Comparison of ENCODE assay signal across 8 cellular contexts in the genomic region with DNA sequence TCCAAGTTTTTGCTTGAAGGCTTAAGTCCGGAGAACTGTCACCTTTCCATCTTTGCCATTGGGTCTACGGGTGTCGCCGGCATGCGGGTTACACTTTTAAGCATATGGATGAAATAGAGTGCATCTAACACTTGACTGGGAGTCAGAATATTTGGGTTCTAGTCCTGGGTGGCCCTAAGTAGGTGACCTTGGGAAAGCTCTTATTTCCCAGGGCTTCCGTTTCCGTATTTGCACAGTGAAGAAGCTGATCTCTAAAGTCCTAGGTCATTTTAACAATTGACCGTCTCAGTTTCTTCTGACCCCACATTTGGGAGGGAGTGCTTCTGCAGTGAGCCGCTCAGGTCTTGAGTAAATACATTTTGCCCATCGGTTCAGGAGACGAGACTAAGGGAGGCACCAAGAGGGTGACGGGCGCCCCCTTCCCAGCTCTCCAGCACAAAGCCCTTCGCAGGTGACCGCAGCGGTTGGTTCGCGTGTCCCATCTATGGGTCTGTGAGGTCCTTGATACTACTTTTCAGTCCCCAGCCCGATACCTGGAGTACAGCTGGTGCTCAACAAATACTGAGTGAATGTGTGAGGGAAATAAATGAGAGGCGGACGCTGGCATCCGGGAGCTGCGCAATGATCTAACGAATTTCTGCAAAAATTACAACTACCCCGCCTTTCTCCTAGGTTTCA. TPM values are rescaled to one million over a fixed set of nuclear protein-coding genes. Genes with fewer than 3 reads are reported as not detected.
A peak's percentile ranks its signal among the peaks of the same experiment; 100 is the strongest.
DNase-seq lines count a peak whose midpoint lies in the region; ATAC-seq and TF ChIP-seq lines count a peak whose summit lies in the region.

No MANE protein-coding gene starts in this region.

- no peak for TF ChIP-seq EP300 in neural cell (conservative IDR thresholded peaks at IDR 0.05; ENCODE audit: poor library complexity, severe bottlenecking)

- H3K27me3 Mint-ChIP-seq in activated T-helper 1 cell treated with anti-CD3 and anti-CD28 coated beads, Interleukin-12 subunit alpha, Interleukin-12 subunit beta, Interleukin-2, Interleukin-4 antibody, amounts not matched to agents 30 ng/mL and 10 ng/mL and 1 ng/mL, durations not matched to agents 14 hours and 24 hours and 36 hours (ENCODE audit: insufficient read depth), result no peaks in the 10 kb centered on the region

- no peaks in the 10 kb centered on the region for H3K9me3 Mint-ChIP-seq in activated T-helper 1 cell treated with anti-CD3 and anti-CD28 coated beads, Interleukin-12 subunit alpha, Interleukin-12 subunit beta, Interleukin-2, Interleukin-4 antibody, amounts not matched to agents 30 ng/mL and 10 ng/mL and 1 ng/mL, durations not matched to agents 14 hours and 24 hours and 36 hours

- peak; percentile 16 for DNase-seq in AG10803 (ENCODE audit: low read depth)
- peak; percentile 48 for DNase-seq in NCI-H82 treated with DMSO at 0.1 percent for 48 hours (lab: John Stamatoyannopoulos, UW; ENCODE audit: unreplicated experiment)
- DNase-seq in activated T-helper 1 cell treated with anti-CD3 and anti-CD28 coated beads, Interleukin-12 subunit alpha, Interleukin-12 subunit beta, Interleukin-2, Interleukin-4 antibody, amounts not matched to agents 30 ng/mL and 10 ng/mL and 1 ng/mL, durations not matched to agents 14 hours and 24 hours and 36 hours (ENCODE audit: low spot score), result no peak
- DNase-seq in fibroblast of the aortic adventitia (ENCODE audit: low read depth), result no peak
- peak; percentile 37 to 50 for DNase-seq in thyroid gland

- H3K27ac Mint-ChIP-seq in activated T-helper 1 cell treated with anti-CD3 and anti-CD28 coated beads, Interleukin-12 subunit alpha, Interleukin-12 subunit beta, Interleukin-2, Interleukin-4 antibody, amounts not matched to agents 30 ng/mL and 10 ng/mL and 1 ng/mL, durations not matched to agents 14 hours and 24 hours and 36 hours, result peak overlapping the region; percentile 94

- H3K9ac ChIP-seq in neural cell (ENCODE audit: low read length), result peak overlapping the region; percentile 94

- peaks cover 3% of the 10 kb centered on the region for H3K36me3 Mint-ChIP-seq in activated T-helper 1 cell treated with anti-CD3 and anti-CD28 coated beads, Interleukin-12 subunit alpha, Interleukin-12 subunit beta, Interleukin-2, Interleukin-4 antibody, amounts not matched to agents 30 ng/mL and 10 ng/mL and 1 ng/mL, durations not matched to agents 14 hours and 24 hours and 36 hours (ENCODE audit: low read depth)

- TF ChIP-seq POLR2A in thyroid gland (IDR thresholded peaks at IDR 0.05), result no peak

- H3K27ac ChIP-seq in neural cell (ENCODE audit: low read length) (peak overlapping the region; percentile 93), thyroid gland (peak overlapping the region; percentile 89 to 92 (median 89))

- H3K4me3 Mint-ChIP-seq in activated T-helper 1 cell treated with anti-CD3 and anti-CD28 coated beads, Interleukin-12 subunit alpha, Interleukin-12 subunit beta, Interleukin-2, Interleukin-4 antibody, amounts not matched to agents 30 ng/mL and 10 ng/mL and 1 ng/mL, durations not matched to agents 14 hours and 24 hours and 36 hours, result peak overlapping the region; percentile 99

- H2AFZ ChIP-seq in neural cell (ENCODE audit: low read depth, low read length), result peak overlapping the region; percentile 74

- H3K9me2 ChIP-seq in neural cell (ENCODE audit: insufficient read depth, low read length), result no peaks in the 10 kb centered on the region

- peak overlapping the region; percentile 74 for H3K4me2 ChIP-seq in neural cell (ENCODE audit: low read length)

- WGBS in thyroid gland, 2 donors, result 3% methylated on average over 25 of the region's 25 CpGs

- TF ChIP-seq RAD21 in neural cell (conservative IDR thresholded peaks at IDR 0.05), result no peak

- H3K4me1 ChIP-seq in thyroid gland, result peaks cover 0 to 20% of the 10 kb centered on the region in 2 donors

- intact Hi-C loops in activated T-helper 1 cell treated with anti-CD3 and anti-CD28 coated beads, Interleukin-12 subunit alpha, Interleukin-12 subunit beta, Interleukin-2, Interleukin-4 antibody, amounts not matched to agents 30 ng/mL and 10 ng/mL and 1 ng/mL, durations not matched to agents 14 hours and 24 hours and 36 hours (cut with micrococcal nuclease), result loop anchor here (1.0 to 5.0 kb wide), 4 partner anchors 34 to 351 kb away; a partner anchor contains a TSS
- intact Hi-C loops in thyroid gland (cut with DNase I), result loop anchor here (5.0 kb wide), 1 partner anchor 96 kb away; a partner anchor contains a TSS

- H3K79me2 ChIP-seq in neural cell (replicated peaks; ENCODE audit: insufficient read depth, low read length), result peaks cover 14% of the 10 kb centered on the region

- TF ChIP-seq CTCF in AG10803 (conservative IDR thresholded peaks at IDR 0.05; ENCODE audit: low read length) (no peak), fibroblast of the aortic adventitia (IDR thresholded peaks at IDR 0.05; ENCODE audit: insufficient read depth, low read length) (peak; percentile 17), neural cell (IDR thresholded peaks at IDR 0.05; ENCODE audit: poor library complexity, severe bottlenecking) (peak; percentile 59), thyroid gland (IDR thresholded peaks at IDR 0.05) (no peak)

- peaks cover 29% of the 10 kb centered on the region for H3K4me1 Mint-ChIP-seq in activated T-helper 1 cell treated with anti-CD3 and anti-CD28 coated beads, Interleukin-12 subunit alpha, Interleukin-12 subunit beta, Interleukin-2, Interleukin-4 antibody, amounts not matched to agents 30 ng/mL and 10 ng/mL and 1 ng/mL, durations not matched to agents 14 hours and 24 hours and 36 hours (ENCODE audit: low read depth)

- H3K4me3 ChIP-seq in AG10803 (ENCODE audit: low read length) (peak overlapping the region; percentile 82), fibroblast of the aortic adventitia (ENCODE audit: low read depth, low read length) (peak overlapping the region; percentile 85), neural cell (ENCODE audit: low read length) (peak overlapping the region; percentile 95), thyroid gland (replicated peaks in 1 of 3) (peak overlapping the region; percentile 82 to 90 (median 86))

- peak; percentile 16 for ATAC-seq in GM18519 (IDR thresholded peaks at IDR 0.05; ENCODE audit: low FRiP score, unreplicated experiment)
- peak; percentile 14 for ATAC-seq in HG03103 (IDR thresholded peaks at IDR 0.05; ENCODE audit: low read depth, unreplicated experiment)

- H3K27me3 ChIP-seq in neural cell (ENCODE audit: insufficient read depth, low read depth, low read length) (no peaks in the 10 kb centered on the region), thyroid gland (no peaks in the 10 kb centered on the region)

- H3K36me3 ChIP-seq in neural cell (ENCODE audit: insufficient read depth, low read length) (no peaks in the 10 kb centered on the region), thyroid gland (no peaks in the 10 kb centered on the region)

- no peaks in the 10 kb centered on the region for H3K9me3 ChIP-seq in neural cell (ENCODE audit: low read length)
- H3K9me3 ChIP-seq in thyroid gland, result no peaks in the 10 kb centered on the region

- H4K20me1 ChIP-seq in neural cell (ENCODE audit: insufficient read depth), result no peaks in the 10 kb centered on the region

- H3F3A ChIP-seq in neural cell (ENCODE audit: insufficient read depth, low read length, poor library complexity, severe bottlenecking), result no peaks in the 10 kb centered on the region

TF ChIP-seq in neural cell, 6 proteins besides CTCF, POLR2A, EP300 and RAD21 (continues in another document):
- TF ChIP-seq SMC3 (conservative IDR thresholded peaks at IDR 0.05; ENCODE audit: poor library complexity) (peak; percentile 39), MXI1 (conservative IDR thresholded peaks at IDR 0.05; ENCODE audit: poor library complexity, severe bottlenecking) (no peak), POLR2AphosphoS5 (IDR thresholded peaks at IDR 0.05) (no peak), EZH2 (IDR thresholded peaks at IDR 0.05; ENCODE audit: borderline replicate concordance, insufficient read depth, low read length, poor library complexity, severe bottlenecking) (no peak)
- TF ChIP-seq, protein P1, sequence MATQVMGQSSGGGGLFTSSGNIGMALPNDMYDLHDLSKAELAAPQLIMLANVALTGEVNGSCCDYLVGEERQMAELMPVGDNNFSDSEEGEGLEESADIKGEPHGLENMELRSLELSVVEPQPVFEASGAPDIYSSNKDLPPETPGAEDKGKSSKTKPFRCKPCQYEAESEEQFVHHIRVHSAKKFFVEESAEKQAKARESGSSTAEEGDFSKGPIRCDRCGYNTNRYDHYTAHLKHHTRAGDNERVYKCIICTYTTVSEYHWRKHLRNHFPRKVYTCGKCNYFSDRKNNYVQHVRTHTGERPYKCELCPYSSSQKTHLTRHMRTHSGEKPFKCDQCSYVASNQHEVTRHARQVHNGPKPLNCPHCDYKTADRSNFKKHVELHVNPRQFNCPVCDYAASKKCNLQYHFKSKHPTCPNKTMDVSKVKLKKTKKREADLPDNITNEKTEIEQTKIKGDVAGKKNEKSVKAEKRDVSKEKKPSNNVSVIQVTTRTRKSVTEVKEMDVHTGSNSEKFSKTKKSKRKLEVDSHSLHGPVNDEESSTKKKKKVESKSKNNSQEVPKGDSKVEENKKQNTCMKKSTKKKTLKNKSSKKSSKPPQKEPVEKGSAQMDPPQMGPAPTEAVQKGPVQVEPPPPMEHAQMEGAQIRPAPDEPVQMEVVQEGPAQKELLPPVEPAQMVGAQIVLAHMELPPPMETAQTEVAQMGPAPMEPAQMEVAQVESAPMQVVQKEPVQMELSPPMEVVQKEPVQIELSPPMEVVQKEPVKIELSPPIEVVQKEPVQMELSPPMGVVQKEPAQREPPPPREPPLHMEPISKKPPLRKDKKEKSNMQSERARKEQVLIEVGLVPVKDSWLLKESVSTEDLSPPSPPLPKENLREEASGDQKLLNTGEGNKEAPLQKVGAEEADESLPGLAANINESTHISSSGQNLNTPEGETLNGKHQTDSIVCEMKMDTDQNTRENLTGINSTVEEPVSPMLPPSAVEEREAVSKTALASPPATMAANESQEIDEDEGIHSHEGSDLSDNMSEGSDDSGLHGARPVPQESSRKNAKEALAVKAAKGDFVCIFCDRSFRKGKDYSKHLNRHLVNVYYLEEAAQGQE (IDR thresholded peaks at IDR 0.05; ENCODE audit: borderline replicate concordance), result peak; percentile 39

RNA-seq across cellular contexts. Expression of a gene that starts 0.6 kb away (rescaled TPM):
- total RNA-seq in activated T-helper 1 cell treated with anti-CD3 and anti-CD28 coated beads, Interleukin-12 subunit alpha, Interleukin-12 subunit beta, Interleukin-2, Interleukin-4 antibody, amounts not matched to agents 30 ng/mL and 10 ng/mL and 1 ng/mL, durations not matched to agents 14 hours and 24 hours and 36 hours, result 17.2 and 17.8 TPM in 2 replicates
- total RNA-seq in fibroblast of the aortic adventitia (ENCODE audit: low replicate concordance), result 3.4 and 8.9 TPM in 2 replicates
- 10.2 and 11.2 TPM in 2 replicates for polyA plus RNA-seq in neural cell
- polyA minus RNA-seq in neural cell, result 18.3 and 22.6 TPM in 2 replicates
- total RNA-seq in thyroid gland, result 10 to 100 TPM; 12.6 to 19.5 (median 16.1) TPM

RNA-seq across cellular contexts. Expression of a gene that starts 34.0 kb away (rescaled TPM):
- 163 and 185 TPM in 2 replicates for total RNA-seq in activated T-helper 1 cell treated with anti-CD3 and anti-CD28 coated beads, Interleukin-12 subunit alpha, Interleukin-12 subunit beta, Interleukin-2, Interleukin-4 antibody, amounts not matched to agents 30 ng/mL and 10 ng/mL and 1 ng/mL, durations not matched to agents 14 hours and 24 hours and 36 hours
- total RNA-seq in fibroblast of the aortic adventitia (ENCODE audit: low replicate concordance), result 23.7 and 73.5 TPM in 2 replicates
- polyA plus RNA-seq in neural cell, result 241 and 251 TPM in 2 replicates
- 65.2 and 82.4 TPM in 2 replicates for polyA minus RNA-seq in neural cell
- total RNA-seq in thyroid gland, result 100 to 1,000 TPM in 1 of 4 donors, 10 to 100 TPM in 3; 54.9 to 107 (median 62.9) TPM

Comparison
In these comparisons a context has a peak if more than half of its experiments do, and no peak if none do; other contexts are left out.
1. DNase-seq: peak in AG10803 (single experiment), NCI-H82 treated with DMSO at 0.1 percent for 48 hours (single experiment) and thyroid gland (2 of 2); none in activated T-helper 1 cell treated with anti-CD3 and anti-CD28 coated beads, Interleukin-12 subunit alpha, Interleukin-12 subunit beta, Interleukin-2, Interleukin-4 antibody, amounts not matched to agents 30 ng/mL and 10 ng/mL and 1 ng/mL, durations not matched to agents 14 hours and 24 hours and 36 hours (single experiment) and fibroblast of the aortic adventitia (single experiment).
2. CTCF ChIP-seq: peak in fibroblast of the aortic adventitia (single experiment) and neural cell (single experiment); none in AG10803 (single experiment) and thyroid gland (0 of 6).
3. Peak in every context shown above with its lines, with median percentiles within 50 percentile points of each other: H3K4me3 ChIP-seq.